In genomic region chr4:176631611-176632010, GRCh38 we compare ENCODE assay signal across 22 cellular contexts.
"Had no signal": no experiment of that assay in that cellular context is flagged by ENCODE, and none has a peak within 500 bp of the region (broad histone marks: within the 10 kb centered on the region; RNA-seq: fewer than 3 reads in every experiment).

No MANE protein-coding gene starts in this region.

- H3K27me3 ChIP-seq: right atrium auricular region, sigmoid colon, suprapubic skin, transverse colon, vagina had no signal

- H3K27ac ChIP-seq: lower lobe of right lung, prostate gland, right atrium auricular region, sigmoid colon, skin epidermis, suprapubic skin, transverse colon, vagina had no signal

- FAIRE-seq: keratinocyte had no signal

- H3K36me3 ChIP-seq: lower lobe of right lung, prostate gland, right atrium auricular region, sigmoid colon, suprapubic skin, transverse colon, vagina had no signal

- H3K4me1 ChIP-seq: lower lobe of right lung, prostate gland, right atrium auricular region, sigmoid colon, suprapubic skin, transverse colon, vagina had no signal

- DNase-seq: cortex of kidney; effector memory CD8-positive, alpha-beta T cell; foreskin melanocyte; glutamatergic neuron; hypothalamus; immature natural killer cell; left ventricle myocardium superior; lower lobe of right lung; naive thymus-derived CD8-positive, alpha-beta T cell; nephron progenitor cell; nucleus accumbens; sigmoid colon; stimulated activated CD4-positive, alpha-beta T cell treated with anti-CD3 and anti-CD28 coated beads, Interleukin-15, amount 100 ng/mL, for 24 hours; stimulated activated CD4-positive, alpha-beta T cell treated with anti-CD3 and anti-CD28 coated beads, Interleukin-2, amount 100 ng/mL, for 48 hours; stimulated activated naive B cell treated with anti-CD40 and anti-IgM and Interleukin-4, amounts not matched to agents 10 μg/mL and 1 μg/mL and 100 μg/mL, for 72 hours; transverse colon had no signal

- ATAC-seq: effector memory CD8-positive, alpha-beta T cell; left ventricle myocardium superior; lower lobe of right lung; naive thymus-derived CD8-positive, alpha-beta T cell; stimulated activated naive B cell treated with anti-CD40 and anti-IgM and Interleukin-4, amounts not matched to agents 10 μg/mL and 1 μg/mL and 100 μg/mL, for 72 hours had no signal

- H3K9me3 ChIP-seq: lower lobe of right lung, prostate gland, sigmoid colon, suprapubic skin, vagina had no signal

- H3K4me3 ChIP-seq: lower lobe of right lung, prostate gland, right atrium auricular region, sigmoid colon, skin epidermis, suprapubic skin, transverse colon, vagina had no signal
